37 cellular contexts compared by ENCODE assay signal in the genomic region with DNA sequence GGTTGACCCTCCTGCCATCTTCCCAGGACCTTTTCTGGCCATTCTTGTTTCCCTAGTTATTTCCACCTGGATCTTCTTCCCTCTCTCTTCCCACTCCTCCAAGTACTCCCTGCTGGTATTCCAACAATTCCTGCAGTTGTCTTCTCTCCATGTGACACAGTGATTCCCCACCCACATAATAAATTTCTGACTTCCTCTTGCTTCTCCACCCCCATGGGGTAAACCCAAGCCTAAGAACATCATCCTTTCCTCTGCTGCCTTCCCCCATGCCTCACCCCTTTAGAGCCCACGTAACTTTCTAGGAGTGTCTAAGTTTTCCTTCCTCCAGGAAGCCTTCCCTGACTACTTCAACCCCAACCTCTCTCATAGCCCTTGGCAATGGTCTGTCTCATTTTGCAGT.
"Had no signal": no experiment of that assay in that cellular context is flagged by ENCODE, and none has a peak within 500 bp of the region (broad histone marks: within the 10 kb centered on the region; RNA-seq: fewer than 3 reads in every experiment).

No MANE protein-coding gene starts in this region.

- H3K36me3 ChIP-seq: adrenal gland, brain microvascular endothelial cell, breast epithelium had no signal

- H3K36me3 Mint-ChIP-seq: activated CD4-positive, alpha-beta memory T cell treated with anti-CD3 and anti-CD28 coated beads for 36 hours; activated naive CD8-positive, alpha-beta T cell treated with anti-CD3 and anti-CD28 coated beads for 36 hours had no signal

- H3K9me3 ChIP-seq: adrenal gland, body of pancreas, breast epithelium had no signal

- H3K4me1 ChIP-seq: body of pancreas, breast epithelium had no signal

- ATAC-seq: activated CD8-positive, alpha-beta T cell treated with anti-CD3 and anti-CD28 coated beads for 36 hours; activated naive CD4-positive, alpha-beta T cell treated with anti-CD3 and anti-CD28 coated beads, Interleukin-2, amount 50 U/mL, for 72 hours; activated T-cell treated with anti-CD3 and anti-CD28 coated beads, Interleukin-2, amount 50 U/mL, for 4 hours; activated T-cell treated with anti-CD3 and anti-CD28 coated beads, Interleukin-2, amount 50 U/mL, for 72 hours; activated T-helper 17 cell treated with anti-CD3 and anti-CD28 coated beads, Interleukin-2, amount 50 U/mL, for 72 hours; body of pancreas had no signal

- H3K27ac ChIP-seq: adrenal gland, body of pancreas, brain microvascular endothelial cell, breast epithelium, VCaP had no signal

- H3K27ac Mint-ChIP-seq: activated B cell treated with CpG ODN at 0.5 μM for 24 hours; activated CD4-positive, alpha-beta memory T cell treated with anti-CD3 and anti-CD28 coated beads for 36 hours; activated CD4-positive, alpha-beta T cell treated with anti-CD3 and anti-CD28 coated beads, Interleukin-2, amount 10 ng/mL, durations not matched to agents 24 days and 14 days; activated CD8-positive, alpha-beta T cell treated with anti-CD3 and anti-CD28 coated beads for 36 hours; activated naive CD4-positive, alpha-beta T cell treated with anti-CD3 and anti-CD28 coated beads for 36 hours; activated naive CD4-positive, alpha-beta T cell treated with anti-CD3 and anti-CD28 coated beads, Interleukin-2, amount 50 U/mL, for 72 hours; activated naive CD8-positive, alpha-beta T cell treated with anti-CD3 and anti-CD28 coated beads for 36 hours; activated T-cell treated with anti-CD3 and anti-CD28 coated beads, Interleukin-2, amount 50 U/mL, for 72 hours; activated T-helper 1 cell treated with anti-CD3 and anti-CD28 coated beads, Interleukin-12 subunit alpha, Interleukin-12 subunit beta, Interleukin-2, Interleukin-4 antibody, amounts not matched to agents 30 ng/mL and 10 ng/mL and 1 ng/mL, durations not matched to agents 14 hours and 24 hours and 36 hours; activated T-helper 17 cell treated with anti-CD3 and anti-CD28 coated beads, Interleukin-2, amount 50 U/mL, for 72 hours; T-helper 1 cell treated with Interleukin-12 subunit alpha and Interleukin-12 subunit beta and Interleukin-4 antibody, amounts not matched to agents 30 μg/mL and 1 μg/mL, for 36 hours; T-helper 2 cell treated with Interferon-gamma antibody and Interleukin-4, amounts not matched to agents 5 μg/mL and 100 μg/mL, for 36 hours had no signal

- DNase-seq: activated B cell treated with CpG ODN at 0.5 μM for 24 hours; activated CD4-positive, alpha-beta memory T cell treated with anti-CD3 and anti-CD28 coated beads for 36 hours; activated CD4-positive, alpha-beta T cell treated with anti-CD3 and anti-CD28 coated beads for 4 hours; activated CD4-positive, alpha-beta T cell treated with anti-CD3 and anti-CD28 coated beads, Interleukin-2, amount 10 ng/mL, durations not matched to agents 24 days and 14 days; activated CD4-positive, alpha-beta T cell treated with anti-CD3 and anti-CD28 coated beads, Interleukin-2, amount 50 U/mL, for 1 hour; activated CD4-positive, alpha-beta T cell treated with anti-CD3 and anti-CD28 coated beads, Interleukin-2, amount 50 U/mL, for 4 hours; activated CD4-positive, CD25-positive, alpha-beta regulatory T cell treated with anti-CD3 and anti-CD28 coated beads, Interleukin-2, amount 50 U/mL, for 72 hours; activated CD8-positive, alpha-beta memory T cell treated with anti-CD3 and anti-CD28 coated beads, Interleukin-2, amount 50 U/mL, for 4 hours; activated CD8-positive, alpha-beta T cell treated with anti-CD3 and anti-CD28 coated beads for 36 hours; activated effector memory CD4-positive, alpha-beta T cell treated with anti-CD3 and anti-CD28 coated beads, Interleukin-2, amount 50 U/mL, for 16 hours; activated gamma-delta T cell treated with Interleukin-2 at 50 U/mL for 16 hours; activated naive CD4-positive, alpha-beta T cell; activated naive CD4-positive, alpha-beta T cell treated with anti-CD3 and anti-CD28 coated beads for 36 hours; activated naive CD4-positive, alpha-beta T cell treated with anti-CD3 and anti-CD28 coated beads, Interleukin-2, amount 50 U/mL, for 16 hours; activated naive CD8-positive, alpha-beta T cell treated with anti-CD3 and anti-CD28 coated beads for 36 hours; activated T-cell treated with anti-CD3 and anti-CD28 coated beads for 4 hours; activated T-cell treated with anti-CD3 and anti-CD28 coated beads, Interleukin-2, amount 50 U/mL, for 1 hour; activated T-cell treated with anti-CD3 and anti-CD28 coated beads, Interleukin-2, amount 50 U/mL, for 4 hours; activated T-cell treated with anti-CD3 and anti-CD28 coated beads, Interleukin-2, amount 50 U/mL, for 72 hours; adrenal gland; amniotic stem cell; aorta; body of pancreas; brain microvascular endothelial cell; central memory CD4-positive, alpha-beta T cell; T-helper 1 cell; T-helper 2 cell; T-helper 9 cell had no signal

- FAIRE-seq: astrocyte, TTC549 had no signal

- H3K4me1 Mint-ChIP-seq: activated B cell treated with CpG ODN at 0.5 μM for 24 hours; activated CD4-positive, alpha-beta T cell treated with anti-CD3 and anti-CD28 coated beads, Interleukin-2, amount 10 ng/mL, durations not matched to agents 24 days and 14 days; activated naive CD8-positive, alpha-beta T cell treated with anti-CD3 and anti-CD28 coated beads for 36 hours; activated T-helper 17 cell treated with anti-CD3 and anti-CD28 coated beads, Interleukin-2, amount 50 U/mL, for 72 hours had no signal

- H3K27me3 ChIP-seq: adrenal gland, body of pancreas, brain microvascular endothelial cell had no signal

- H3K9me3 Mint-ChIP-seq: activated B cell treated with CpG ODN at 0.5 μM for 24 hours; activated CD4-positive, alpha-beta memory T cell treated with anti-CD3 and anti-CD28 coated beads for 36 hours; activated CD4-positive, alpha-beta T cell treated with anti-CD3 and anti-CD28 coated beads, Interleukin-2, amount 10 ng/mL, durations not matched to agents 24 days and 14 days; activated CD8-positive, alpha-beta T cell treated with anti-CD3 and anti-CD28 coated beads for 36 hours; activated naive CD4-positive, alpha-beta T cell treated with anti-CD3 and anti-CD28 coated beads for 36 hours; activated naive CD4-positive, alpha-beta T cell treated with anti-CD3 and anti-CD28 coated beads, Interleukin-2, amount 50 U/mL, for 72 hours; activated naive CD8-positive, alpha-beta T cell treated with anti-CD3 and anti-CD28 coated beads for 36 hours; activated T-cell treated with anti-CD3 and anti-CD28 coated beads, Interleukin-2, amount 50 U/mL, for 4 hours; activated T-cell treated with anti-CD3 and anti-CD28 coated beads, Interleukin-2, amount 50 U/mL, for 72 hours; activated T-helper 1 cell treated with anti-CD3 and anti-CD28 coated beads, Interleukin-12 subunit alpha, Interleukin-12 subunit beta, Interleukin-2, Interleukin-4 antibody, amounts not matched to agents 30 ng/mL and 10 ng/mL and 1 ng/mL, durations not matched to agents 14 hours and 24 hours and 36 hours; activated T-helper 17 cell treated with anti-CD3 and anti-CD28 coated beads, Interleukin-2, amount 50 U/mL, for 72 hours; T-helper 1 cell treated with Interleukin-12 subunit alpha and Interleukin-12 subunit beta and Interleukin-4 antibody, amounts not matched to agents 30 μg/mL and 1 μg/mL, for 36 hours; T-helper 2 cell treated with Interferon-gamma antibody and Interleukin-4, amounts not matched to agents 5 μg/mL and 100 μg/mL, for 36 hours had no signal

- H3K4me3 Mint-ChIP-seq: activated B cell treated with CpG ODN at 0.5 μM for 24 hours; activated CD4-positive, alpha-beta memory T cell treated with anti-CD3 and anti-CD28 coated beads for 36 hours; activated CD4-positive, alpha-beta T cell treated with anti-CD3 and anti-CD28 coated beads, Interleukin-2, amount 10 ng/mL, durations not matched to agents 24 days and 14 days; activated CD8-positive, alpha-beta T cell treated with anti-CD3 and anti-CD28 coated beads for 36 hours; activated naive CD4-positive, alpha-beta T cell treated with anti-CD3 and anti-CD28 coated beads for 36 hours; activated naive CD8-positive, alpha-beta T cell treated with anti-CD3 and anti-CD28 coated beads for 36 hours; activated T-cell treated with anti-CD3 and anti-CD28 coated beads, Interleukin-2, amount 50 U/mL, for 4 hours; activated T-cell treated with anti-CD3 and anti-CD28 coated beads, Interleukin-2, amount 50 U/mL, for 72 hours; activated T-helper 1 cell treated with anti-CD3 and anti-CD28 coated beads, Interleukin-12 subunit alpha, Interleukin-12 subunit beta, Interleukin-2, Interleukin-4 antibody, amounts not matched to agents 30 ng/mL and 10 ng/mL and 1 ng/mL, durations not matched to agents 14 hours and 24 hours and 36 hours; activated T-helper 17 cell treated with anti-CD3 and anti-CD28 coated beads, Interleukin-2, amount 50 U/mL, for 72 hours; T-helper 1 cell treated with Interleukin-12 subunit alpha and Interleukin-12 subunit beta and Interleukin-4 antibody, amounts not matched to agents 30 μg/mL and 1 μg/mL, for 36 hours; T-helper 2 cell treated with Interferon-gamma antibody and Interleukin-4, amounts not matched to agents 5 μg/mL and 100 μg/mL, for 36 hours had no signal

- H3K4me3 ChIP-seq: adrenal gland, body of pancreas, breast epithelium had no signal
